In genomic region chr18:36663312-36663711, GRCh38 we compare ENCODE assay signal across 17 cellular contexts.
"Had no signal": no experiment of that assay in that cellular context is flagged by ENCODE, and none has a peak within 500 bp of the region (broad histone marks: within the 10 kb centered on the region; RNA-seq: fewer than 3 reads in every experiment).

No MANE protein-coding gene starts in this region.

- FAIRE-seq: endothelial cell of umbilical vein had no signal

- H3K27ac ChIP-seq: body of pancreas, thoracic aorta, upper lobe of right lung had no signal

- H3K36me3 ChIP-seq: thoracic aorta, upper lobe of right lung had no signal

- H3K27me3 ChIP-seq: body of pancreas, upper lobe of right lung had no signal

- ATAC-seq: activated CD8-positive, alpha-beta T cell treated with anti-CD3 and anti-CD28 coated beads for 36 hours; activated naive CD4-positive, alpha-beta T cell treated with anti-CD3 and anti-CD28 coated beads, Interleukin-2, amount 50 U/mL, for 72 hours; activated T-cell treated with anti-CD3 and anti-CD28 coated beads, Interleukin-2, amount 50 U/mL, for 4 hours; body of pancreas; stimulated activated effector memory CD8-positive, alpha-beta T cell treated with anti-CD3 and anti-CD28 coated beads, Interleukin-12 subunit alpha, Interleukin-12 subunit beta, amount 100 ng/mL, for 72 hours; upper lobe of right lung had no signal

- H3K9me3 ChIP-seq: body of pancreas, thoracic aorta, upper lobe of right lung had no signal

- H3K4me3 ChIP-seq: body of pancreas, thoracic aorta, upper lobe of right lung had no signal

- H3K4me1 ChIP-seq: body of pancreas, upper lobe of right lung had no signal

- DNase-seq: activated B cell treated with CpG ODN at 0.5 μM for 24 hours; activated CD4-positive, alpha-beta T cell treated with anti-CD3 and anti-CD28 coated beads for 48 hours; activated CD8-positive, alpha-beta T cell treated with anti-CD3 and anti-CD28 coated beads for 36 hours; activated effector memory CD4-positive, alpha-beta T cell treated with anti-CD3 and anti-CD28 coated beads, Interleukin-2, amount 50 U/mL, for 16 hours; activated T-cell treated with anti-CD3 and anti-CD28 coated beads, Interleukin-2, amount 50 U/mL, for 4 hours; amygdala; body of pancreas; cortex of kidney; effector CD4-positive, alpha-beta T cell; nephron progenitor cell; occipital lobe; T-helper 2 cell; upper lobe of right lung had no signal
